ENCODE assay signal across 39 cellular contexts in genomic region chr5:180848878-180849277, GRCh38. TPM values are rescaled to one million over a fixed set of nuclear protein-coding genes. Genes with fewer than 3 reads are reported as not detected.
"Had no signal": no experiment of that assay in that cellular context is flagged by ENCODE, and none has a peak within 500 bp of the region (broad histone marks: within the 10 kb centered on the region; RNA-seq: fewer than 3 reads in every experiment).

No MANE protein-coding gene starts in this region.

- H3K27me3 Mint-ChIP-seq: activated CD4-positive, alpha-beta memory T cell treated with anti-CD3 and anti-CD28 coated beads for 36 hours; activated CD4-positive, alpha-beta T cell treated with anti-CD3 and anti-CD28 coated beads, Interleukin-2, amount 10 ng/mL, durations not matched to agents 24 days and 14 days; activated naive CD4-positive, alpha-beta T cell treated with anti-CD3 and anti-CD28 coated beads, Interleukin-2, amount 10 ng/mL, durations not matched to agents 7 days and 5 days; activated naive CD8-positive, alpha-beta T cell treated with anti-CD3 and anti-CD28 coated beads, Interleukin-2, amount 10 ng/mL, durations not matched to agents 7 days and 5 days; effector memory CD8-positive, alpha-beta T cell; naive thymus-derived CD4-positive, alpha-beta T cell; stimulated activated memory B cell treated with anti-CD40 and anti-IgM and Interleukin-4, amounts not matched to agents 10 μg/mL and 1 μg/mL and 100 μg/mL, for 72 hours; stimulated activated naive CD8-positive, alpha-beta T cell treated with anti-CD3 and anti-CD28 coated beads, Interleukin-15, amount 100 ng/mL, for 72 hours; type B pancreatic cell had no signal

- DNase-seq: activated CD4-positive, alpha-beta memory T cell treated with anti-CD3 and anti-CD28 coated beads for 36 hours; activated CD4-positive, alpha-beta T cell treated with anti-CD3 and anti-CD28 coated beads, Interleukin-2, amount 10 ng/mL, durations not matched to agents 24 days and 14 days; activated CD4-positive, CD25-positive, alpha-beta regulatory T cell treated with anti-CD3 and anti-CD28 coated beads, Interleukin-2, amount 50 U/mL, for 72 hours; activated CD8-positive, alpha-beta memory T cell treated with anti-CD3 and anti-CD28 coated beads, Interleukin-2, amount 50 U/mL, for 4 hours; activated effector memory CD4-positive, alpha-beta T cell treated with anti-CD3 and anti-CD28 coated beads, Interleukin-2, amount 50 U/mL, for 16 hours; activated naive CD4-positive, alpha-beta T cell treated with anti-CD3 and anti-CD28 coated beads, Interleukin-2, amount 10 ng/mL, durations not matched to agents 7 days and 5 days; activated naive CD8-positive, alpha-beta T cell treated with anti-CD3 and anti-CD28 coated beads, Interleukin-2, amount 10 ng/mL, durations not matched to agents 7 days and 5 days; activated T-cell treated with anti-CD3 and anti-CD28 coated beads, Interleukin-2, amount 50 U/mL, for 1 hour; effector memory CD8-positive, alpha-beta T cell; foreskin fibroblast; heart left ventricle; hypothalamus; immature natural killer cell; kidney; left colon; midbrain; naive thymus-derived CD4-positive, alpha-beta T cell; stimulated activated CD4-positive, alpha-beta T cell treated with anti-CD3 and anti-CD28 coated beads, Interleukin-1b, Interleukin-23, amount 100 ng/mL, for 48 hours; stimulated activated CD4-positive, alpha-beta T cell treated with anti-CD3 and anti-CD28 coated beads, Interleukin-4, amount 100 ng/mL, for 4 hours; stimulated activated CD8-positive, alpha-beta memory T cell treated with anti-CD3 and anti-CD28 coated beads, Interleukin-4, amount 100 ng/mL, for 48 hours; stimulated activated naive CD8-positive, alpha-beta T cell treated with anti-CD3 and anti-CD28 coated beads, Interleukin-15, amount 100 ng/mL, for 72 hours; substantia nigra; T1000; uterus had no signal

- H3K4me3 ChIP-seq: ascending aorta, cardiac muscle cell, coronary artery, heart left ventricle, right atrium auricular region, smooth muscle cell, uterus had no signal

- H3K9me3 ChIP-seq: right atrium auricular region had no signal

- H3K27ac Mint-ChIP-seq: activated CD4-positive, alpha-beta memory T cell treated with anti-CD3 and anti-CD28 coated beads for 36 hours; activated CD4-positive, alpha-beta T cell treated with anti-CD3 and anti-CD28 coated beads, Interleukin-2, amount 10 ng/mL, durations not matched to agents 24 days and 14 days; activated naive CD4-positive, alpha-beta T cell treated with anti-CD3 and anti-CD28 coated beads, Interleukin-2, amount 10 ng/mL, durations not matched to agents 7 days and 5 days; activated naive CD8-positive, alpha-beta T cell treated with anti-CD3 and anti-CD28 coated beads, Interleukin-2, amount 10 ng/mL, durations not matched to agents 7 days and 5 days; activated T-helper 1 cell treated with anti-CD3 and anti-CD28 coated beads, Interleukin-12 subunit alpha, Interleukin-12 subunit beta, Interleukin-2, Interleukin-4 antibody, amounts not matched to agents 30 ng/mL and 10 ng/mL and 1 ng/mL, durations not matched to agents 14 hours and 24 hours and 36 hours; brain; effector memory CD8-positive, alpha-beta T cell; immature natural killer cell; naive thymus-derived CD4-positive, alpha-beta T cell; stimulated activated memory B cell treated with anti-CD40 and anti-IgM and Interleukin-4, amounts not matched to agents 10 μg/mL and 1 μg/mL and 100 μg/mL, for 72 hours; stimulated activated naive CD8-positive, alpha-beta T cell treated with anti-CD3 and anti-CD28 coated beads, Interleukin-15, amount 100 ng/mL, for 72 hours; type B pancreatic cell had no signal

- ATAC-seq: effector memory CD8-positive, alpha-beta T cell; esophagus mucosa; heart left ventricle; left colon; naive thymus-derived CD4-positive, alpha-beta T cell; stimulated activated memory B cell treated with anti-CD40 and anti-IgM and Interleukin-4, amounts not matched to agents 10 μg/mL and 1 μg/mL and 100 μg/mL, for 72 hours; stimulated activated naive CD8-positive, alpha-beta T cell treated with anti-CD3 and anti-CD28 coated beads, Interleukin-15, amount 100 ng/mL, for 72 hours had no signal

- H3K27ac ChIP-seq: ascending aorta, cardiac muscle cell, coronary artery, heart left ventricle, parathyroid adenoma, right atrium auricular region, uterus had no signal

- H3K4me2 ChIP-seq: smooth muscle cell had no signal

- H3K4me3 Mint-ChIP-seq: activated CD4-positive, alpha-beta memory T cell treated with anti-CD3 and anti-CD28 coated beads for 36 hours; activated CD4-positive, alpha-beta T cell treated with anti-CD3 and anti-CD28 coated beads, Interleukin-2, amount 10 ng/mL, durations not matched to agents 24 days and 14 days; activated naive CD4-positive, alpha-beta T cell treated with anti-CD3 and anti-CD28 coated beads, Interleukin-2, amount 10 ng/mL, durations not matched to agents 7 days and 5 days; activated naive CD8-positive, alpha-beta T cell treated with anti-CD3 and anti-CD28 coated beads, Interleukin-2, amount 10 ng/mL, durations not matched to agents 7 days and 5 days; activated T-helper 1 cell treated with anti-CD3 and anti-CD28 coated beads, Interleukin-12 subunit alpha, Interleukin-12 subunit beta, Interleukin-2, Interleukin-4 antibody, amounts not matched to agents 30 ng/mL and 10 ng/mL and 1 ng/mL, durations not matched to agents 14 hours and 24 hours and 36 hours; brain; effector memory CD8-positive, alpha-beta T cell; immature natural killer cell; naive thymus-derived CD4-positive, alpha-beta T cell; stimulated activated memory B cell treated with anti-CD40 and anti-IgM and Interleukin-4, amounts not matched to agents 10 μg/mL and 1 μg/mL and 100 μg/mL, for 72 hours; stimulated activated naive CD8-positive, alpha-beta T cell treated with anti-CD3 and anti-CD28 coated beads, Interleukin-15, amount 100 ng/mL, for 72 hours; type B pancreatic cell had no signal

- H3K27me3 ChIP-seq: ascending aorta, cardiac muscle cell, heart left ventricle, right atrium auricular region, uterus had no signal

- H2AFZ ChIP-seq: parathyroid adenoma had no signal

- H3K9ac ChIP-seq: parathyroid adenoma had no signal

- H3K36me3 ChIP-seq: uterus had no signal

- H3K4me1 Mint-ChIP-seq: activated CD4-positive, alpha-beta T cell treated with anti-CD3 and anti-CD28 coated beads, Interleukin-2, amount 10 ng/mL, durations not matched to agents 24 days and 14 days; activated naive CD4-positive, alpha-beta T cell treated with anti-CD3 and anti-CD28 coated beads, Interleukin-2, amount 10 ng/mL, durations not matched to agents 7 days and 5 days; brain; immature natural killer cell; stimulated activated naive CD8-positive, alpha-beta T cell treated with anti-CD3 and anti-CD28 coated beads, Interleukin-15, amount 100 ng/mL, for 72 hours had no signal

- H3K4me1 ChIP-seq: ascending aorta, parathyroid adenoma, right atrium auricular region, uterus had no signal

RNA-seq across cellular contexts. Expression of gene BTNL8, which starts 50.1 kb away (rescaled TPM):
- total RNA-seq: activated CD4-positive, alpha-beta memory T cell treated with anti-CD3 and anti-CD28 coated beads for 36 hours; activated CD4-positive, alpha-beta T cell treated with anti-CD3 and anti-CD28 coated beads, Interleukin-2, amount 10 ng/mL, durations not matched to agents 24 days and 14 days; activated CD8-positive, alpha-beta memory T cell treated with anti-CD3 and anti-CD28 coated beads for 36 hours; activated naive CD8-positive, alpha-beta T cell treated with anti-CD3 and anti-CD28 coated beads, Interleukin-2, amount 10 ng/mL, durations not matched to agents 7 days and 5 days; activated T-helper 1 cell treated with anti-CD3 and anti-CD28 coated beads, Interleukin-12 subunit alpha, Interleukin-12 subunit beta, Interleukin-2, Interleukin-4 antibody, amounts not matched to agents 30 ng/mL and 10 ng/mL and 1 ng/mL, durations not matched to agents 14 hours and 24 hours and 36 hours; ascending aorta; cardiac muscle cell; cerebellum; esophagus mucosa; naive thymus-derived CD4-positive, alpha-beta T cell; pulmonary artery endothelial cell; smooth muscle cell had no signal
- polyA plus RNA-seq: cardiac muscle cell; immature natural killer cell; naive thymus-derived CD4-positive, alpha-beta T cell; neural cell; smooth muscle cell had no signal
